8 cellular contexts compared by ENCODE assay signal in genomic region chr11:74949748-74950127, GRCh38. TPM values are rescaled to one million over a fixed set of nuclear protein-coding genes. Genes with fewer than 3 reads are reported as not detected.
DNase-seq lines count a peak whose midpoint lies in the region; ATAC-seq, FAIRE-seq and TF ChIP-seq lines count a peak whose summit lies in the region.

No MANE protein-coding gene starts in this region.

- H3K9me3 ChIP-seq in esophagus squamous epithelium (no peaks in the 10 kb centered on the region), pancreas (no peaks in the 10 kb centered on the region)

- DNase-seq in GM12864 (ENCODE audit: low read depth): no peak
- DNase-seq in RPMI7951 (ENCODE audit: low read depth): peak; percentile 4
- no peak for DNase-seq in esophagus squamous epithelium (lab: John Stamatoyannopoulos, UW)
- DNase-seq in pancreas: no peak
- DNase-seq in D721Med (ENCODE audit: insufficient read length, low spot score): no peak
- DNase-seq in kidney glomerular epithelial cell (lab: John Stamatoyannopoulos, UW): no peak
- no peak for DNase-seq in HPDE6-E6E7 (ENCODE audit: extremely low spot score)

- TF ChIP-seq POLR2A in esophagus squamous epithelium (IDR thresholded peaks at IDR 0.05): no peak

- ATAC-seq in pancreas (peak in 3 of 4 donors; percentile 29 to 36 (median 35)), HG02798 (IDR thresholded peaks at IDR 0.05; ENCODE audit: poor library complexity, unreplicated experiment) (no peak)

- H3K4me1 ChIP-seq in esophagus squamous epithelium (peaks cover 5 to 56% (median 21%) of the 10 kb centered on the region in 3 donors), pancreas (peaks cover 5 to 24% (median 17%) of the 10 kb centered on the region in 3 donors)

- H3K4me3 ChIP-seq in GM12864 (ENCODE audit: low read depth, low read length) (peak overlapping the region; percentile 65), esophagus squamous epithelium (peak overlapping the region; percentile 69 to 86 (median 84)), pancreas (peak overlapping the region; percentile 72 to 85 (median 81))

- H3K27me3 ChIP-seq in esophagus squamous epithelium (no peaks in the 10 kb centered on the region), pancreas (no peaks in the 10 kb centered on the region)

- H3K36me3 ChIP-seq in esophagus squamous epithelium (peaks cover 0 to 20% (median 0%) of the 10 kb centered on the region in 3 donors), pancreas (no peaks in the 10 kb centered on the region)

- no peak for TF ChIP-seq CTCF in GM12864 (IDR thresholded peaks at IDR 0.05; ENCODE audit: low read depth, low read length, missing control alignments)
- TF ChIP-seq CTCF in esophagus squamous epithelium (IDR thresholded peaks at IDR 0.05): no peak
- no peak for TF ChIP-seq CTCF in pancreas (IDR thresholded peaks at IDR 0.05)
- TF ChIP-seq CTCF in D721Med (IDR thresholded peaks at IDR 0.05; ENCODE audit: insufficient read depth, missing control alignments): no peak

- intact Hi-C loops in esophagus squamous epithelium (cut with DNase I): no loop called here
- intact Hi-C loops in pancreas (cut with DNase I): no loop called here

- 0% methylated on average over 6 of the region's 6 CpGs for WGBS in esophagus squamous epithelium, 2 donors
- 0 to 2% methylated on average over 6 of the region's 6 CpGs for WGBS in pancreas, 2 donors

- H3K27ac ChIP-seq in esophagus squamous epithelium (peak overlapping the region; percentile 86 to 90 (median 88)), pancreas (peak overlapping the region; percentile 57 to 78 (median 76))

- FAIRE-seq in pancreas (lab: Jason Lieb, UNC) (no peak), D721Med (lab: Jason Lieb, UNC) (no peak)

RNA-seq across cellular contexts. Expression of gene SPCS2, which starts 0.7 kb away (rescaled TPM):
- total RNA-seq in RPMI7951 (2014; rRNA removed; shearing (Covaris generic)): 32.6 and 34.7 TPM in 2 replicates
- total RNA-seq in esophagus squamous epithelium (10 to 100 TPM; 40.7 to 62.8 (median 53.6) TPM), pancreas (100 to 1,000 TPM in 3 of 6 donors, 10 to 100 TPM in 3; 81.0 to 125 (median 103) TPM)
- 100 to 1,000 TPM in 1 of 2 donors, 10 to 100 TPM in 1; 75.0 to 132 TPM for polyA plus RNA-seq in pancreas

RNA-seq across cellular contexts. Expression of gene XRRA1, which starts 0.8 kb away (rescaled TPM):
- total RNA-seq in RPMI7951 (2014; rRNA removed; shearing (Covaris generic)): 14.3 and 14.9 TPM in 2 replicates
- total RNA-seq in esophagus squamous epithelium (10 to 100 TPM in 2 of 4 donors, 1 to 10 TPM in 1, under 1 TPM in 1; 0.45 to 19.5 (median 9.1) TPM), pancreas (10 to 100 TPM in 3 of 6 donors, 1 to 10 TPM in 3; 7.5 to 22.5 (median 9.9) TPM)
- 1 to 10 TPM; 2.4 to 6.1 TPM for polyA plus RNA-seq in pancreas

RNA-seq across cellular contexts. Expression of gene NEU3, which starts 39.0 kb away (rescaled TPM):
- 5.5 and 5.9 TPM in 2 replicates for total RNA-seq in RPMI7951 (2014; rRNA removed; shearing (Covaris generic))
- total RNA-seq in esophagus squamous epithelium (1 to 10 TPM in 3 of 4 donors, under 1 TPM in 1; 0.99 to 5.5 (median 4.2) TPM), pancreas (1 to 10 TPM; 3.1 to 7.2 (median 4.0) TPM)
- polyA plus RNA-seq in pancreas: 1 to 10 TPM; 3.8 to 6.2 TPM
